Comparison of ENCODE assay signal across 37 cellular contexts in genomic region chr12:74455429-74455828, GRCh38.
"Had no signal": no experiment of that assay in that cellular context is flagged by ENCODE, and none has a peak within 500 bp of the region (broad histone marks: within the 10 kb centered on the region; RNA-seq: fewer than 3 reads in every experiment).

No MANE protein-coding gene starts in this region.

- H3K9me3 ChIP-seq: adrenal gland, ascending aorta, body of pancreas, breast epithelium had no signal

- H3K27me3 ChIP-seq: adrenal gland, ascending aorta, body of pancreas, brain microvascular endothelial cell, breast epithelium, cardiac muscle cell had no signal

- H3K4me1 ChIP-seq: adrenal gland, ascending aorta, body of pancreas, breast epithelium had no signal

- ATAC-seq: activated naive CD4-positive, alpha-beta T cell treated with anti-CD3 and anti-CD28 coated beads, Interleukin-2, amount 50 U/mL, for 72 hours; activated naive CD8-positive, alpha-beta T cell treated with anti-CD3 and anti-CD28 coated beads, Interleukin-2, amount 50 U/mL, for 24 hours; activated T-cell treated with anti-CD3 and anti-CD28 coated beads, Interleukin-2, amount 50 U/mL, for 4 hours; activated T-cell treated with anti-CD3 and anti-CD28 coated beads, Interleukin-2, amount 50 U/mL, for 72 hours; activated T-helper 17 cell treated with anti-CD3 and anti-CD28 coated beads, Interleukin-2, amount 50 U/mL, for 72 hours; body of pancreas had no signal

- H3K27ac ChIP-seq: adrenal gland, ascending aorta, body of pancreas, brain microvascular endothelial cell, breast epithelium, cardiac muscle cell had no signal

- H3K27me3 Mint-ChIP-seq: activated naive CD4-positive, alpha-beta T cell treated with anti-CD3 and anti-CD28 coated beads, Interleukin-2, amount 10 ng/mL, durations not matched to agents 7 days and 5 days; activated naive CD4-positive, alpha-beta T cell treated with anti-CD3 and anti-CD28 coated beads, Interleukin-2, amount 50 U/mL, for 24 hours; activated naive CD8-positive, alpha-beta T cell; activated naive CD8-positive, alpha-beta T cell treated with anti-CD3 and anti-CD28 coated beads for 36 hours; activated naive CD8-positive, alpha-beta T cell treated with anti-CD3 and anti-CD28 coated beads, Interleukin-2, amount 10 ng/mL, durations not matched to agents 7 days and 5 days; activated naive CD8-positive, alpha-beta T cell treated with anti-CD3 and anti-CD28 coated beads, Interleukin-2, amount 50 U/mL, for 24 hours; activated T-cell treated with anti-CD3 and anti-CD28 coated beads, Interleukin-2, amount 50 U/mL, for 24 hours; brain; central memory CD8-positive, alpha-beta T cell had no signal

- H3K4me3 ChIP-seq: adrenal gland, ascending aorta, body of pancreas, breast epithelium, cardiac muscle cell had no signal

- H3K4me3 Mint-ChIP-seq: activated naive CD4-positive, alpha-beta T cell treated with anti-CD3 and anti-CD28 coated beads for 36 hours; activated naive CD4-positive, alpha-beta T cell treated with anti-CD3 and anti-CD28 coated beads, Interleukin-2, amount 10 ng/mL, durations not matched to agents 7 days and 5 days; activated naive CD4-positive, alpha-beta T cell treated with anti-CD3 and anti-CD28 coated beads, Interleukin-2, amount 50 U/mL, for 24 hours; activated naive CD8-positive, alpha-beta T cell; activated naive CD8-positive, alpha-beta T cell treated with anti-CD3 and anti-CD28 coated beads for 36 hours; activated naive CD8-positive, alpha-beta T cell treated with anti-CD3 and anti-CD28 coated beads, Interleukin-2, amount 10 ng/mL, durations not matched to agents 7 days and 5 days; activated naive CD8-positive, alpha-beta T cell treated with anti-CD3 and anti-CD28 coated beads, Interleukin-2, amount 50 U/mL, for 24 hours; activated T-cell treated with anti-CD3 and anti-CD28 coated beads, Interleukin-2, amount 50 U/mL, for 24 hours; activated T-cell treated with anti-CD3 and anti-CD28 coated beads, Interleukin-2, amount 50 U/mL, for 4 hours; activated T-cell treated with anti-CD3 and anti-CD28 coated beads, Interleukin-2, amount 50 U/mL, for 72 hours; activated T-helper 1 cell treated with anti-CD3 and anti-CD28 coated beads, Interleukin-12 subunit alpha, Interleukin-12 subunit beta, Interleukin-2, Interleukin-4 antibody, amounts not matched to agents 30 ng/mL and 10 ng/mL and 1 ng/mL, durations not matched to agents 14 hours and 24 hours and 36 hours; activated T-helper 17 cell treated with anti-CD3 and anti-CD28 coated beads, Interleukin-2, amount 50 U/mL, for 72 hours; brain; central memory CD8-positive, alpha-beta T cell had no signal

- H3K27ac Mint-ChIP-seq: activated naive CD4-positive, alpha-beta T cell treated with anti-CD3 and anti-CD28 coated beads for 36 hours; activated naive CD4-positive, alpha-beta T cell treated with anti-CD3 and anti-CD28 coated beads, Interleukin-2, amount 10 ng/mL, durations not matched to agents 7 days and 5 days; activated naive CD4-positive, alpha-beta T cell treated with anti-CD3 and anti-CD28 coated beads, Interleukin-2, amount 50 U/mL, for 24 hours; activated naive CD4-positive, alpha-beta T cell treated with anti-CD3 and anti-CD28 coated beads, Interleukin-2, amount 50 U/mL, for 72 hours; activated naive CD8-positive, alpha-beta T cell; activated naive CD8-positive, alpha-beta T cell treated with anti-CD3 and anti-CD28 coated beads for 36 hours; activated naive CD8-positive, alpha-beta T cell treated with anti-CD3 and anti-CD28 coated beads, Interleukin-2, amount 10 ng/mL, durations not matched to agents 7 days and 5 days; activated naive CD8-positive, alpha-beta T cell treated with anti-CD3 and anti-CD28 coated beads, Interleukin-2, amount 50 U/mL, for 24 hours; activated T-cell treated with anti-CD3 and anti-CD28 coated beads, Interleukin-2, amount 50 U/mL, for 24 hours; activated T-cell treated with anti-CD3 and anti-CD28 coated beads, Interleukin-2, amount 50 U/mL, for 72 hours; activated T-helper 1 cell treated with anti-CD3 and anti-CD28 coated beads, Interleukin-12 subunit alpha, Interleukin-12 subunit beta, Interleukin-2, Interleukin-4 antibody, amounts not matched to agents 30 ng/mL and 10 ng/mL and 1 ng/mL, durations not matched to agents 14 hours and 24 hours and 36 hours; activated T-helper 17 cell treated with anti-CD3 and anti-CD28 coated beads, Interleukin-2, amount 50 U/mL, for 72 hours; activated T-helper 2 cell treated with anti-CD3 and anti-CD28 coated beads, Interferon-gamma antibody, Interleukin-2, Interleukin-4, amounts not matched to agents 10 μg/mL and 5 μg/mL and 100 μg/mL, durations not matched to agents 14 hours and 24 hours and 36 hours; brain had no signal

- DNase-seq: activated effector memory CD4-positive, alpha-beta T cell treated with anti-CD3 and anti-CD28 coated beads, Interleukin-2, amount 50 U/mL, for 16 hours; activated effector memory CD4-positive, alpha-beta T cell treated with Interleukin-2 at 50 U/mL for 16 hours; activated gamma-delta T cell; activated gamma-delta T cell treated with Interleukin-2 at 50 U/mL for 16 hours; activated naive CD4-positive, alpha-beta T cell; activated naive CD4-positive, alpha-beta T cell treated with anti-CD3 and anti-CD28 coated beads for 36 hours; activated naive CD4-positive, alpha-beta T cell treated with anti-CD3 and anti-CD28 coated beads, Interleukin-2, amount 10 ng/mL, durations not matched to agents 7 days and 5 days; activated naive CD4-positive, alpha-beta T cell treated with anti-CD3 and anti-CD28 coated beads, Interleukin-2, amount 50 U/mL, for 16 hours; activated naive CD4-positive, alpha-beta T cell treated with Interleukin-2 at 50 U/mL for 16 hours; activated naive CD8-positive, alpha-beta T cell treated with anti-CD3 and anti-CD28 coated beads for 36 hours; activated naive CD8-positive, alpha-beta T cell treated with anti-CD3 and anti-CD28 coated beads, Interleukin-2, amount 10 ng/mL, durations not matched to agents 7 days and 5 days; activated naive CD8-positive, alpha-beta T cell treated with anti-CD3 and anti-CD28 coated beads, Interleukin-2, amount 50 U/mL, for 24 hours; activated T-cell treated with anti-CD3 and anti-CD28 coated beads, Interleukin-2, amount 50 U/mL, for 24 hours; activated T-cell treated with anti-CD3 and anti-CD28 coated beads, Interleukin-2, amount 50 U/mL, for 4 hours; activated T-cell treated with anti-CD3 and anti-CD28 coated beads, Interleukin-2, amount 50 U/mL, for 48 hours; activated T-cell treated with anti-CD3 and anti-CD28 coated beads, Interleukin-2, amount 50 U/mL, for 72 hours; adrenal gland; amniotic stem cell; amygdala; anterior cingulate cortex; aorta; body of pancreas; brain microvascular endothelial cell; caudate nucleus; central memory CD4-positive, alpha-beta T cell; cerebellar nuclear complex had no signal

- H3K4me1 Mint-ChIP-seq: activated naive CD4-positive, alpha-beta T cell treated with anti-CD3 and anti-CD28 coated beads, Interleukin-2, amount 10 ng/mL, durations not matched to agents 7 days and 5 days; activated naive CD4-positive, alpha-beta T cell treated with anti-CD3 and anti-CD28 coated beads, Interleukin-2, amount 50 U/mL, for 24 hours; activated naive CD8-positive, alpha-beta T cell treated with anti-CD3 and anti-CD28 coated beads for 36 hours; activated naive CD8-positive, alpha-beta T cell treated with anti-CD3 and anti-CD28 coated beads, Interleukin-2, amount 10 ng/mL, durations not matched to agents 7 days and 5 days; activated naive CD8-positive, alpha-beta T cell treated with anti-CD3 and anti-CD28 coated beads, Interleukin-2, amount 50 U/mL, for 24 hours; activated T-helper 17 cell treated with anti-CD3 and anti-CD28 coated beads, Interleukin-2, amount 50 U/mL, for 72 hours; brain; central memory CD8-positive, alpha-beta T cell had no signal

- H3K36me3 ChIP-seq: adrenal gland, ascending aorta, brain microvascular endothelial cell, breast epithelium, cardiac muscle cell had no signal

- H3K9me3 Mint-ChIP-seq: activated naive CD4-positive, alpha-beta T cell treated with anti-CD3 and anti-CD28 coated beads for 36 hours; activated naive CD4-positive, alpha-beta T cell treated with anti-CD3 and anti-CD28 coated beads, Interleukin-2, amount 10 ng/mL, durations not matched to agents 7 days and 5 days; activated naive CD4-positive, alpha-beta T cell treated with anti-CD3 and anti-CD28 coated beads, Interleukin-2, amount 50 U/mL, for 24 hours; activated naive CD4-positive, alpha-beta T cell treated with anti-CD3 and anti-CD28 coated beads, Interleukin-2, amount 50 U/mL, for 72 hours; activated naive CD8-positive, alpha-beta T cell treated with anti-CD3 and anti-CD28 coated beads for 36 hours; activated naive CD8-positive, alpha-beta T cell treated with anti-CD3 and anti-CD28 coated beads, Interleukin-2, amount 10 ng/mL, durations not matched to agents 7 days and 5 days; activated naive CD8-positive, alpha-beta T cell treated with anti-CD3 and anti-CD28 coated beads, Interleukin-2, amount 50 U/mL, for 24 hours; activated T-cell treated with anti-CD3 and anti-CD28 coated beads, Interleukin-2, amount 50 U/mL, for 24 hours; activated T-cell treated with anti-CD3 and anti-CD28 coated beads, Interleukin-2, amount 50 U/mL, for 4 hours; activated T-helper 1 cell treated with anti-CD3 and anti-CD28 coated beads, Interleukin-12 subunit alpha, Interleukin-12 subunit beta, Interleukin-2, Interleukin-4 antibody, amounts not matched to agents 30 ng/mL and 10 ng/mL and 1 ng/mL, durations not matched to agents 14 hours and 24 hours and 36 hours; activated T-helper 17 cell treated with anti-CD3 and anti-CD28 coated beads, Interleukin-2, amount 50 U/mL, for 72 hours; activated T-helper 2 cell treated with anti-CD3 and anti-CD28 coated beads, Interferon-gamma antibody, Interleukin-2, Interleukin-4, amounts not matched to agents 10 μg/mL and 5 μg/mL and 100 μg/mL, durations not matched to agents 14 hours and 24 hours and 36 hours; brain; central memory CD8-positive, alpha-beta T cell had no signal

- H3K36me3 Mint-ChIP-seq: activated naive CD4-positive, alpha-beta T cell treated with anti-CD3 and anti-CD28 coated beads, Interleukin-2, amount 10 ng/mL, durations not matched to agents 7 days and 5 days; activated naive CD4-positive, alpha-beta T cell treated with anti-CD3 and anti-CD28 coated beads, Interleukin-2, amount 50 U/mL, for 24 hours; activated naive CD4-positive, alpha-beta T cell treated with anti-CD3 and anti-CD28 coated beads, Interleukin-2, amount 50 U/mL, for 72 hours; activated naive CD8-positive, alpha-beta T cell; activated naive CD8-positive, alpha-beta T cell treated with anti-CD3 and anti-CD28 coated beads for 36 hours; activated naive CD8-positive, alpha-beta T cell treated with anti-CD3 and anti-CD28 coated beads, Interleukin-2, amount 10 ng/mL, durations not matched to agents 7 days and 5 days; brain had no signal
